21 cellular contexts compared by ENCODE assay signal in genomic region chr11:64684357-64684756, GRCh38. TPM values are rescaled to one million over a fixed set of nuclear protein-coding genes. Genes with fewer than 3 reads are reported as not detected.
DNase-seq lines count a peak whose midpoint lies in the region; ATAC-seq, FAIRE-seq and TF ChIP-seq lines count a peak whose summit lies in the region.
"Had no signal": no experiment of that assay in that cellular context is flagged by ENCODE, and none has a peak within 500 bp of the region (broad histone marks: within the 10 kb centered on the region; RNA-seq: fewer than 3 reads in every experiment).

No MANE protein-coding gene starts in this region.

- no peak overlapping the region for H3K4me3 Mint-ChIP-seq in MCF 10A (ENCODE audit: unreplicated experiment)
- H3K4me3 Mint-ChIP-seq: CD4-positive, alpha-beta T cell had no signal

- CTCF ChIA-PET in MCF 10A (lab: Yijun Ruan, JAX) = interaction anchor here (1.2 kb wide), 1 partner anchor 235 kb away, joined by 3 read pairs; no protein-coding TSS in a partner anchor

- H3K27ac Mint-ChIP-seq in MCF 10A (ENCODE audit: low read depth, unreplicated experiment) = no peak overlapping the region
- H3K27ac Mint-ChIP-seq: CD4-positive, alpha-beta T cell had no signal

- ATAC-seq in GM18909 (IDR thresholded peaks at IDR 0.05; ENCODE audit: poor library complexity, unreplicated experiment) = no peak
- ATAC-seq: PC-3 had no signal

- H3K9me3 Mint-ChIP-seq in MCF 10A (ENCODE audit: unreplicated experiment) = no peaks in the 10 kb centered on the region
- H3K9me3 Mint-ChIP-seq: CD4-positive, alpha-beta T cell had no signal

- peaks cover 13% of the 10 kb centered on the region for H3K4me1 Mint-ChIP-seq in MCF 10A (ENCODE audit: insufficient read depth, unreplicated experiment)

- BruUV-seq in MCF 10A (replicated peaks; lab: Mats Ljungman, UMichigan) = no TSS peak

- H3K4me3 ChIP-seq in breast epithelium (no peak overlapping the region), bronchial epithelial cell (ENCODE audit: low read depth, low read length) (no peak overlapping the region)
- H3K4me3 ChIP-seq: GM23248, HAP-1, SJCRH30 had no signal

- no peaks in the 10 kb centered on the region for H3K9me3 ChIP-seq in breast epithelium
- H3K9me3 ChIP-seq: Caco-2, HAP-1, SJCRH30 had no signal

- POLR2A ChIA-PET in MCF 10A (lab: Yijun Ruan, JAX) = no interaction called here

- FAIRE-seq in bronchial epithelial cell (lab: Jason Lieb, UNC) = peak; percentile 97
- FAIRE-seq: A204.1 had no signal

- H3K4me1 ChIP-seq in breast epithelium = no peaks in the 10 kb centered on the region
- H3K4me1 ChIP-seq: HAP-1, SJCRH30 had no signal

- H3K27me3 Mint-ChIP-seq in MCF 10A (ENCODE audit: insufficient read depth, unreplicated experiment) = peaks cover 42% of the 10 kb centered on the region

- intact Hi-C loops in MCF 10A (cut with micrococcal nuclease) = no loop called here
- intact Hi-C loops in breast epithelium (cut with DNase I; ENCODE audit: low total_unique reads) = no loop called here
- intact Hi-C loops in head of caudate nucleus (cut with DNase I) = no loop called here

- TF ChIP-seq CTCF in MCF 10A (IDR thresholded peaks at IDR 0.05; ENCODE audit: unreplicated experiment) = no peak
- TF ChIP-seq CTCF in breast epithelium (IDR thresholded peaks at IDR 0.05) = no peak
- TF ChIP-seq CTCF in bronchial epithelial cell (IDR thresholded peaks at IDR 0.05; ENCODE audit: insufficient read depth, low read length, severe bottlenecking) = no peak

- peaks cover 6% of the 10 kb centered on the region for H3K36me3 Mint-ChIP-seq in MCF 10A (ENCODE audit: insufficient read depth, unreplicated experiment)

- no peak overlapping the region for H3K27ac ChIP-seq in breast epithelium
- H3K27ac ChIP-seq: GM23248, SJCRH30 had no signal

- no peaks in the 10 kb centered on the region for H3K36me3 ChIP-seq in breast epithelium
- H3K36me3 ChIP-seq in bronchial epithelial cell (ENCODE audit: control insufficient read depth, insufficient read depth, low read length) = no peaks in the 10 kb centered on the region
- H3K36me3 ChIP-seq: HAP-1, SJCRH30 had no signal

- H3K27me3 ChIP-seq in breast epithelium (no peaks in the 10 kb centered on the region), bronchial epithelial cell (ENCODE audit: control insufficient read depth, insufficient read depth, low read length) (no peaks in the 10 kb centered on the region)

- DNase-seq in MCF 10A (ENCODE audit: unreplicated experiment) (peak; percentile 74), breast epithelium (ENCODE audit: low spot score in 2 of 2) (no peak), bronchial epithelial cell (ENCODE audit: low read depth) (peak; percentile 99), head of caudate nucleus (peak in 36 of 42 donors; percentile 15 to 85 (median 56)), cerebellar nuclear complex (lab: John Stamatoyannopoulos, UW) (no peak)
- no peak for DNase-seq in activated naive CD4-positive, alpha-beta T cell treated with anti-CD3 and anti-CD28 coated beads, Interleukin-2, amount 50 U/mL, for 16 hours
- DNase-seq: Caco-2; CD4-positive, alpha-beta T cell; GDM1; GM23248; NCI-H1694 treated with DMSO at 0.1 percent for 48 hours; NCI-H2107; NCI-H2227 treated with DMSO at 0.1 percent for 48 hours; NCI-H524; NCI-H82; PC-3; RPMI8226; SJCRH30 had no signal

- no peak for TF ChIP-seq POLR2A in breast epithelium (IDR thresholded peaks at IDR 0.05)

RNA-seq across cellular contexts. Expression of gene NRXN2, which starts 38.6 kb away (rescaled TPM):
- not detected in 2 replicates for total RNA-seq in MCF 10A (2022)
- 1 to 10 TPM; 1.8 to 4.3 (median 3.5) TPM for total RNA-seq in breast epithelium
- under 0.01 TPM in 1 of 2 replicates, not detected in the other for total RNA-seq in bronchial epithelial cell
- total RNA-seq: PC-3 had no signal

RNA-seq across cellular contexts. Expression of gene RASGRP2, which starts 59.6 kb away (rescaled TPM):
- total RNA-seq in MCF 10A (2022) (not detected in 2 replicates), breast epithelium (10 to 100 TPM in 2 of 3 donors, 1 to 10 TPM in 1; 10.0 to 12.5 (median 11.5) TPM), bronchial epithelial cell (not detected in 2 replicates)
- total RNA-seq: GM23248, PC-3 had no signal

Comparison
In these comparisons a context has a peak if more than half of its experiments do, and no peak if none do; other contexts are left out.
1. DNase-seq: peak in MCF 10A (single experiment), bronchial epithelial cell (single experiment) and head of caudate nucleus (36 of 42); none in breast epithelium (0 of 2), activated naive CD4-positive, alpha-beta T cell treated with anti-CD3 and anti-CD28 coated beads, Interleukin-2, amount 50 U/mL, for 16 hours (single experiment) and cerebellar nuclear complex (0 of 2).
2. RNA of gene RASGRP2, which starts 59.6 kb away (total RNA-seq): 10.0 to 12.5 TPM in breast epithelium; not detected in MCF 10A and not detected in bronchial epithelial cell; every median in the first group is over 10 times any median in the second.